Comparison of ENCODE assay signal across 10 cellular contexts in the genomic region with DNA sequence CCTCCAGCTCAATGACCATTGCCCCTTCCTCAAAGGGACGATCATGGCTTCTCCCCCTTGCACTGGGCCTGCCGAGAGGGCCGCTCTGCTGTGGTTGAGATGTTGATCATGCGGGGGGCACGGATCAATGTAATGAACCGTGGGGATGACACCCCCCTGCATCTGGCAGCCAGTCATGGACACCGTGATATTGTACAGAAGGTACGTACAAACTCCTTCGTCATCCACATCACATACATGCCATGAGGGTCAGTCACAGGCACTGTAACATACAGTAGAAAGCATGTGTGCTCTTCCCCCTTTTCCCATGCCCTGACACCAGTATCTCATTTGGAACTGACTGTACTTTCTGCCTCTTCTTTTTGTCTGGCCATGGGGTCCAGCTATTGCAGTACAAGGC. TPM values are rescaled to one million over a fixed set of nuclear protein-coding genes. Genes with fewer than 3 reads are reported as not detected.
DNase-seq lines count a peak whose midpoint lies in the region; ATAC-seq and TF ChIP-seq lines count a peak whose summit lies in the region.
"Had no signal": no experiment of that assay in that cellular context is flagged by ENCODE, and none has a peak within 500 bp of the region (broad histone marks: within the 10 kb centered on the region; RNA-seq: fewer than 3 reads in every experiment).

No MANE protein-coding gene starts in this region.

- H3K36me3 Mint-ChIP-seq in T-helper 17 cell (ENCODE audit: low read depth) = peaks cover 2% of the 10 kb centered on the region
- H3K36me3 Mint-ChIP-seq in endothelial cell (ENCODE audit: low read depth, unreplicated experiment) = peaks cover 47% of the 10 kb centered on the region

- H3K4me1 Mint-ChIP-seq in T-helper 17 cell (peaks cover 32% of the 10 kb centered on the region), endothelial cell (ENCODE audit: unreplicated experiment) (peaks cover 41% of the 10 kb centered on the region)

- TF ChIP-seq CTCF in HCT116 (IDR thresholded peaks at IDR 0.05 in 2 of 3, conservative IDR thresholded peaks at IDR 0.05 in 1 of 3; ENCODE audit: borderline replicate concordance in 1 of 3, insufficient read depth in 1 of 3, low read depth in 2 of 3, low read length in 2 of 3) (no peak), gastroesophageal sphincter (IDR thresholded peaks at IDR 0.05) (no peak), endothelial cell (IDR thresholded peaks at IDR 0.05; ENCODE audit: unreplicated experiment) (no peak)

- WGBS in gastroesophageal sphincter (ENCODE audit: low coverage in 1 of 2), 2 donors = 79 to 84% methylated on average over 6 to 7 of the region's 9 CpGs

- H3K4me2 ChIP-seq in HCT116 (ENCODE audit: low read length) = no peak overlapping the region

- intact Hi-C loops in HCT116 (cut with micrococcal nuclease) = no loop called here

- no peak for TF ChIP-seq EP300 in gastroesophageal sphincter (IDR thresholded peaks at IDR 0.05)

- TF ChIP-seq RAD21 in HCT116 (IDR thresholded peaks at IDR 0.05; ENCODE audit: low read depth) = no peak

- H3K27ac Mint-ChIP-seq in T-helper 17 cell = no peak overlapping the region
- H3K27ac Mint-ChIP-seq in endothelial cell (ENCODE audit: unreplicated experiment) = no peak overlapping the region
- H3K27ac Mint-ChIP-seq: activated T-helper 17 cell treated with anti-CD3 and anti-CD28 coated beads, Interleukin-2, amount 50 U/mL, for 72 hours had no signal

- DNase-seq in HCT116 (ENCODE audit: low read depth, low spot score) (no peak), T-helper 17 cell (no peak), HPDE6-E6E7 (ENCODE audit: extremely low spot score) (no peak), SIG-M5 (lab: John Stamatoyannopoulos, UW) (no peak), endothelial cell (ENCODE audit: low spot score) (no peak), NCI-H774 (lab: John Stamatoyannopoulos, UW) (no peak)
- DNase-seq: NCI-H524 had no signal

- H3K4me3 ChIP-seq in HCT116 (replicated peaks in 1 of 2; ENCODE audit: low read depth in 1 of 2, low read length in 2 of 2) (no peak overlapping the region), gastroesophageal sphincter (peak overlapping the region in 1 of 2 donors; percentile 93), skin epidermis (no peak overlapping the region)

- H3K27ac ChIP-seq in HCT116 (ENCODE audit: low read depth, low read length) = peak overlapping the region; percentile 78; the same call in 1 of the 2 replicates
- peak overlapping the region; percentile 89 to 99 (median 98) for H3K27ac ChIP-seq in gastroesophageal sphincter
- peak overlapping the region in 15 of 21 experiments; percentile 15 to 98 (median 72) for H3K27ac ChIP-seq in skin epidermis

- no peaks in the 10 kb centered on the region for H4K20me1 ChIP-seq in HCT116 (ENCODE audit: insufficient read depth)

- no TSS peak for BruUV-seq in HCT116 (replicated peaks; lab: Mats Ljungman, UMichigan)

- H3K9ac ChIP-seq in HCT116 (ENCODE audit: low read length) = no peak overlapping the region

- H3K9me2 ChIP-seq in HCT116 (ENCODE audit: insufficient read depth) = no peaks in the 10 kb centered on the region

- H3K36me3 ChIP-seq in HCT116 (ENCODE audit: control insufficient read depth in 1 of 2, insufficient read depth in 2 of 2, low read length in 2 of 2) = peaks cover 21 to 42% of the 10 kb centered on the region in 2 experiments
- peaks cover 4 to 37% of the 10 kb centered on the region in 2 donors for H3K36me3 ChIP-seq in gastroesophageal sphincter

- no peak for ATAC-seq in HCT116
- ATAC-seq in T-helper 17 cell = no peak
- no peak for ATAC-seq in gastroesophageal sphincter

- no peaks in the 10 kb centered on the region for H3K9me3 ChIP-seq in HCT116 (ENCODE audit: control insufficient read depth in 1 of 2, insufficient read depth in 1 of 2, low read depth in 1 of 2, low read length in 2 of 2)
- no peaks in the 10 kb centered on the region for H3K9me3 ChIP-seq in T-helper 17 cell (ENCODE audit: control insufficient read depth, low read length, poor library complexity, severe bottlenecking)
- no peaks in the 10 kb centered on the region for H3K9me3 ChIP-seq in gastroesophageal sphincter

- H3K9me3 Mint-ChIP-seq in endothelial cell (ENCODE audit: unreplicated experiment) = no peaks in the 10 kb centered on the region
- H3K9me3 Mint-ChIP-seq: activated T-helper 17 cell treated with anti-CD3 and anti-CD28 coated beads, Interleukin-2, amount 50 U/mL, for 72 hours had no signal

- no peak overlapping the region for H2AFZ ChIP-seq in HCT116 (ENCODE audit: low read depth, low read length, poor library complexity, severe bottlenecking)

- peaks cover 25 to 57% of the 10 kb centered on the region in 2 experiments for H3K4me1 ChIP-seq in HCT116 (ENCODE audit: control insufficient read depth in 1 of 2, insufficient read depth in 2 of 2, low read length in 2 of 2)
- H3K4me1 ChIP-seq in gastroesophageal sphincter = peaks cover 7 to 79% (median 34%) of the 10 kb centered on the region in 3 donors

- RAD21 ChIA-PET in HCT116 (lab: Charles Lee; ENCODE audit: low non-redundant PET in 1 of 2, low total read pairs in 2 of 2, uncharacterized antibody in 2 of 2, unreplicated experiment in 2 of 2) = no interaction called here

- H3K4me3 Mint-ChIP-seq in T-helper 17 cell (peak overlapping the region; percentile 21), endothelial cell (ENCODE audit: unreplicated experiment) (no peak overlapping the region)
- H3K4me3 Mint-ChIP-seq: activated T-helper 17 cell treated with anti-CD3 and anti-CD28 coated beads, Interleukin-2, amount 50 U/mL, for 72 hours had no signal

- CTCF ChIA-PET in HCT116 (lab: Charles Lee) = no interaction called here

- H3K27me3 ChIP-seq in HCT116 (ENCODE audit: insufficient read depth, low read length) (no peaks in the 10 kb centered on the region), gastroesophageal sphincter (no peaks in the 10 kb centered on the region)

- no peak for TF ChIP-seq POLR2A in HCT116 (IDR thresholded peaks at IDR 0.05; ENCODE audit: borderline replicate concordance, extremely low read depth, insufficient read depth, insufficient read length)
- TF ChIP-seq POLR2A in gastroesophageal sphincter (IDR thresholded peaks at IDR 0.05) = no peak

- H3K27me3 Mint-ChIP-seq in T-helper 17 cell (no peaks in the 10 kb centered on the region), endothelial cell (ENCODE audit: unreplicated experiment) (peaks cover 10% of the 10 kb centered on the region)
- H3K27me3 Mint-ChIP-seq: activated T-helper 17 cell treated with anti-CD3 and anti-CD28 coated beads, Interleukin-2, amount 50 U/mL, for 72 hours had no signal

- H3K79me2 ChIP-seq in HCT116 (ENCODE audit: insufficient read depth, low read length) = peaks cover 73% of the 10 kb centered on the region

- POLR2A ChIA-PET in HCT116 (lab: Charles Lee) = no interaction called here

TF ChIP-seq in HCT116, 20 proteins besides CTCF, POLR2A, EP300 and RAD21:
- TF ChIP-seq YY1 (IDR thresholded peaks at IDR 0.05; ENCODE audit: extremely low read depth, insufficient replicate concordance, low read depth, low read length) (no peak), TCF7L2 (IDR thresholded peaks at IDR 0.05; ENCODE audit: borderline replicate concordance, extremely low read depth, insufficient read depth, insufficient read length) (no peak), POLR2AphosphoS5 (IDR thresholded peaks at IDR 0.05; ENCODE audit: low read depth, low read length) (no peak), CBX3 (IDR thresholded peaks at IDR 0.05; ENCODE audit: low read depth) (no peak), EZH2 (IDR thresholded peaks at IDR 0.05) (no peak)
- TF ChIP-seq, protein P1, sequence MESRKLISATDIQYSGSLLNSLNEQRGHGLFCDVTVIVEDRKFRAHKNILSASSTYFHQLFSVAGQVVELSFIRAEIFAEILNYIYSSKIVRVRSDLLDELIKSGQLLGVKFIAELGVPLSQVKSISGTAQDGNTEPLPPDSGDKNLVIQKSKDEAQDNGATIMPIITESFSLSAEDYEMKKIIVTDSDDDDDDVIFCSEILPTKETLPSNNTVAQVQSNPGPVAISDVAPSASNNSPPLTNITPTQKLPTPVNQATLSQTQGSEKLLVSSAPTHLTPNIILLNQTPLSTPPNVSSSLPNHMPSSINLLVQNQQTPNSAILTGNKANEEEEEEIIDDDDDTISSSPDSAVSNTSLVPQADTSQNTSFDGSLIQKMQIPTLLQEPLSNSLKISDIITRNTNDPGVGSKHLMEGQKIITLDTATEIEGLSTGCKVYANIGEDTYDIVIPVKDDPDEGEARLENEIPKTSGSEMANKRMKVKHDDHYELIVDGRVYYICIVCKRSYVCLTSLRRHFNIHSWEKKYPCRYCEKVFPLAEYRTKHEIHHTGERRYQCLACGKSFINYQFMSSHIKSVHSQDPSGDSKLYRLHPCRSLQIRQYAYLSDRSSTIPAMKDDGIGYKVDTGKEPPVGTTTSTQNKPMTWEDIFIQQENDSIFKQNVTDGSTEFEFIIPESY (IDR thresholded peaks at IDR 0.05; ENCODE audit: extremely low read depth, insufficient replicate concordance, low read length) = no peak
- TF ChIP-seq, protein P2, sequence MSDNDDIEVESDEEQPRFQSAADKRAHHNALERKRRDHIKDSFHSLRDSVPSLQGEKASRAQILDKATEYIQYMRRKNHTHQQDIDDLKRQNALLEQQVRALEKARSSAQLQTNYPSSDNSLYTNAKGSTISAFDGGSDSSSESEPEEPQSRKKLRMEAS (IDR thresholded peaks at IDR 0.05) = no peak

RNA-seq across cellular contexts. Expression of a gene that starts 4.0 kb away (rescaled TPM):
- total RNA-seq in HCT116 (2021; ENCODE audit: unreplicated experiment) (151 TPM), T-helper 17 cell (100 to 1,000 TPM; 124 to 132 TPM), gastroesophageal sphincter (10 to 100 TPM; 21.7 to 41.1 (median 35.4) TPM), endothelial cell (ENCODE audit: unreplicated experiment) (62.2 TPM)
- polyA plus RNA-seq in HCT116 (2012) = 208 and 219 TPM in 2 replicates

RNA-seq across cellular contexts. Expression of a gene that starts 4.4 kb away (rescaled TPM):
- 73.5 TPM for total RNA-seq in HCT116 (2021; ENCODE audit: unreplicated experiment)
- polyA plus RNA-seq in HCT116 (2012) = 95.4 and 102 TPM in 2 replicates
- 10 to 100 TPM; 70.2 to 70.6 TPM for total RNA-seq in T-helper 17 cell
- total RNA-seq in gastroesophageal sphincter = 100 to 1,000 TPM; 395 to 658 (median 466) TPM
- 183 TPM for total RNA-seq in endothelial cell (ENCODE audit: unreplicated experiment)

RNA-seq across cellular contexts. Expression of a gene that starts 4.6 kb away (rescaled TPM):
- total RNA-seq in HCT116 (2021; ENCODE audit: unreplicated experiment) (17.8 TPM), T-helper 17 cell (10 to 100 TPM; 18.5 to 26.7 TPM), gastroesophageal sphincter (10 to 100 TPM; 25.7 to 32.4 (median 28.1) TPM), endothelial cell (ENCODE audit: unreplicated experiment) (14.6 TPM)
- polyA plus RNA-seq in HCT116 (2012) = 6.7 and 10.1 TPM in 2 replicates

RNA-seq across cellular contexts. Expression of a gene that starts 11.2 kb away (rescaled TPM):
- total RNA-seq in HCT116 (2021; ENCODE audit: unreplicated experiment) = 44.7 TPM
- polyA plus RNA-seq in HCT116 (2012) = 43.6 and 44.2 TPM in 2 replicates
- 10 to 100 TPM; 77.1 to 84.6 TPM for total RNA-seq in T-helper 17 cell
- total RNA-seq in gastroesophageal sphincter = 10 to 100 TPM; 67.6 to 84.4 (median 76.9) TPM
- 52.9 TPM for total RNA-seq in endothelial cell (ENCODE audit: unreplicated experiment)

RNA-seq across cellular contexts. Expression of a gene that starts 47.6 kb away (rescaled TPM):
- total RNA-seq in HCT116 (2021; ENCODE audit: unreplicated experiment) = 0.30 TPM
- polyA plus RNA-seq in HCT116 (2012) = 0.26 and 0.30 TPM in 2 replicates
- 1 to 10 TPM; 1.8 to 8.0 TPM for total RNA-seq in T-helper 17 cell
- total RNA-seq in gastroesophageal sphincter = 10 to 100 TPM; 22.2 to 59.8 (median 37.8) TPM
- 156 TPM for total RNA-seq in endothelial cell (ENCODE audit: unreplicated experiment)
